ENCODE assay signal across 1 cellular context in the genomic region with DNA sequence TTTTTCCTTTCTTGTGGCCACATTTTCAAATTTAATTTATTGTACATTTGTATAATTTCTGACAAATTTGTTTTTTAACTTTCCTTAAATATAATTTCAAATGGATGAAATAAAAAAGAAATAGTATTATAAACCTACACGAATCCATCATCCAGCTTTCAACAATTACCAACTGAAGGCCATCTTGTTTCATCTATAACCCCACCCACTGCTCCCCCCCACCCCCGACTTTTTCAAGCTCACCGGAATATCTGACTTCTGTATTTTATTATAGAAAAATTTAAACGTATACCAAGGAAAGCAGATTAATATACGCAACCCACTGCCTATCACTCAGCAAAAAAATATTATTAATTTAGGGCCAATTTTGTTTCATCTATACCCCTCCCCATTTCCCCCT.
TF ChIP-seq lines count a peak whose summit lies in the region.

No MANE protein-coding gene starts in this region.

TF ChIP-seq in GM12878, 131 proteins besides CTCF, POLR2A, EP300 and RAD21:
- TF ChIP-seq MTA3 (IDR thresholded peaks at IDR 0.05; ENCODE audit: borderline replicate concordance, low read length) (no peak), CREB1 (IDR thresholded peaks at IDR 0.05; ENCODE audit: low read depth) (no peak), CREM (IDR thresholded peaks at IDR 0.05; ENCODE audit: low read depth) (no peak), CBX5 (IDR thresholded peaks at IDR 0.05; ENCODE audit: low read depth) (no peak), IRF5 (IDR thresholded peaks at IDR 0.05; ENCODE audit: borderline replicate concordance) (no peak), RELA (IDR thresholded peaks at IDR 0.05; ENCODE audit: borderline replicate concordance, partially characterized antibody) (no peak), NR2C1 (IDR thresholded peaks at IDR 0.05) (no peak), GATAD2B (conservative IDR thresholded peaks at IDR 0.05; ENCODE audit: low read depth) (no peak), SRF (IDR thresholded peaks at IDR 0.05; ENCODE audit: low read depth in 2 of 2, low read length in 2 of 2) (no peak), RBBP5 (conservative IDR thresholded peaks at IDR 0.05) (no peak), SMAD5 (IDR thresholded peaks at IDR 0.05; ENCODE audit: low read depth) (no peak), MEF2B (IDR thresholded peaks at IDR 0.05; ENCODE audit: partially characterized antibody, poor library complexity, severe bottlenecking) (no peak), BHLHE40 (IDR thresholded peaks at IDR 0.05; ENCODE audit: borderline replicate concordance in 1 of 2, low read depth in 2 of 2, low read length in 1 of 2) (no peak), HCFC1 (IDR thresholded peaks at IDR 0.05; ENCODE audit: low read length) (no peak), TBL1XR1 (IDR thresholded peaks at IDR 0.05; ENCODE audit: low read depth, low read length) (no peak), KDM1A (IDR thresholded peaks at IDR 0.05; ENCODE audit: borderline replicate concordance) (no peak)
- TF ChIP-seq, protein P1, sequence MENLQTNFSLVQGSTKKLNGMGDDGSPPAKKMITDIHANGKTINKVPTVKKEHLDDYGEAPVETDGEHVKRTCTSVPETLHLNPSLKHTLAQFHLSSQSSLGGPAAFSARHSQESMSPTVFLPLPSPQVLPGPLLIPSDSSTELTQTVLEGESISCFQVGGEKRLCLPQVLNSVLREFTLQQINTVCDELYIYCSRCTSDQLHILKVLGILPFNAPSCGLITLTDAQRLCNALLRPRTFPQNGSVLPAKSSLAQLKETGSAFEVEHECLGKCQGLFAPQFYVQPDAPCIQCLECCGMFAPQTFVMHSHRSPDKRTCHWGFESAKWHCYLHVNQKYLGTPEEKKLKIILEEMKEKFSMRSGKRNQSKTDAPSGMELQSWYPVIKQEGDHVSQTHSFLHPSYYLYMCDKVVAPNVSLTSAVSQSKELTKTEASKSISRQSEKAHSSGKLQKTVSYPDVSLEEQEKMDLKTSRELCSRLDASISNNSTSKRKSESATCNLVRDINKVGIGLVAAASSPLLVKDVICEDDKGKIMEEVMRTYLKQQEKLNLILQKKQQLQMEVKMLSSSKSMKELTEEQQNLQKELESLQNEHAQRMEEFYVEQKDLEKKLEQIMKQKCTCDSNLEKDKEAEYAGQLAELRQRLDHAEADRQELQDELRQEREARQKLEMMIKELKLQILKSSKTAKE (IDR thresholded peaks at IDR 0.05; ENCODE audit: low read depth, poor library complexity, severe bottlenecking): no peak
- TF ChIP-seq, protein P2, sequence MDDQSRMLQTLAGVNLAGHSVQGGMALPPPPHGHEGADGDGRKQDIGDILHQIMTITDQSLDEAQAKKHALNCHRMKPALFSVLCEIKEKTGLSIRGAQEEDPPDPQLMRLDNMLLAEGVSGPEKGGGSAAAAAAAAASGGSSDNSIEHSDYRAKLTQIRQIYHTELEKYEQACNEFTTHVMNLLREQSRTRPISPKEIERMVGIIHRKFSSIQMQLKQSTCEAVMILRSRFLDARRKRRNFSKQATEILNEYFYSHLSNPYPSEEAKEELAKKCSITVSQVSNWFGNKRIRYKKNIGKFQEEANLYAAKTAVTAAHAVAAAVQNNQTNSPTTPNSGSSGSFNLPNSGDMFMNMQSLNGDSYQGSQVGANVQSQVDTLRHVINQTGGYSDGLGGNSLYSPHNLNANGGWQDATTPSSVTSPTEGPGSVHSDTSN (IDR thresholded peaks at IDR 0.05; ENCODE audit: insufficient replicate concordance, low read depth, low read length): no peak
